Comparison of ENCODE assay signal across 16 cellular contexts in genomic region chr9:134570726-134571325, GRCh38.
DNase-seq lines count a peak whose midpoint lies in the region; ATAC-seq and TF ChIP-seq lines count a peak whose summit lies in the region.
"Had no signal": no experiment of that assay in that cellular context is flagged by ENCODE, and none has a peak within 500 bp of the region (broad histone marks: within the 10 kb centered on the region; RNA-seq: fewer than 3 reads in every experiment).

No MANE protein-coding gene starts in this region.

- CTCF ChIA-PET in HEK293 (lab: Yijun Ruan, JAX): interaction anchor here (0.6 to 1.9 kb wide), 4 partner anchors 12 to 842 kb away, joined by 3 to 9 read pairs (median 3); no protein-coding TSS in a partner anchor
- CTCF ChIA-PET in RWPE1 (lab: Yijun Ruan, JAX): interaction anchor here (0.6 to 1.1 kb wide), 2 partner anchors 15 to 761 kb away, joined by 3 to 4 read pairs; no protein-coding TSS in a partner anchor

- 81% methylated on average over 18 of the region's 18 CpGs for WGBS in hepatocyte (ENCODE audit: low lambda C conversion rate, missing lambda C conversion rate)

- no peak overlapping the region for H3K4me3 ChIP-seq in HEK293 (ENCODE audit: low read depth, low read length)
- no peak overlapping the region for H3K4me3 ChIP-seq in hepatocyte
- no peak overlapping the region for H3K4me3 ChIP-seq in effector memory CD4-positive, alpha-beta T cell (ENCODE audit: insufficient read depth, low read depth, low read length, poor library complexity, severe bottlenecking)
- H3K4me3 ChIP-seq: body of pancreas, prostate gland had no signal

- DNase-seq in RWPE1 (ENCODE audit: low spot score) (no peak), hepatocyte (ENCODE audit: low spot score) (peak; percentile 3), T1000 (lab: John Stamatoyannopoulos, UW) (no peak)
- DNase-seq in stimulated activated CD8-positive, alpha-beta memory T cell treated with anti-CD3 and anti-CD28 coated beads, Interleukin-4, amount 100 ng/mL, for 48 hours: peak; percentile 10
- no peak for DNase-seq in effector memory CD4-positive, alpha-beta T cell
- DNase-seq: activated CD8-positive, alpha-beta T cell treated with anti-CD3 and anti-CD28 coated beads for 36 hours; activated gamma-delta T cell treated with Interleukin-2 at 50 U/mL for 16 hours; hypothalamus; NCI-H187 treated with DMSO at 0.1 percent for 48 hours; NCI-H510A treated with DMSO at 0.1 percent for 48 hours; OCI-M1; substantia nigra had no signal

- TF ChIP-seq CTCF in HEK293 (tag by site-specific recombination; IDR thresholded peaks at IDR 0.05) (no peak), RWPE1 (conservative IDR thresholded peaks at IDR 0.05; ENCODE audit: low read depth) (no peak), hepatocyte (IDR thresholded peaks at IDR 0.05; ENCODE audit: poor library complexity) (no peak)

- H3K4me1 ChIP-seq in HEK293 (ENCODE audit: control insufficient read depth, insufficient read depth, low read length) (no peaks in the 10 kb centered on the region), hepatocyte (ENCODE audit: insufficient read depth) (peaks cover 18% of the 10 kb centered on the region)
- no peaks in the 10 kb centered on the region for H3K4me1 ChIP-seq in effector memory CD4-positive, alpha-beta T cell (ENCODE audit: control insufficient read depth, insufficient read depth, low read length, poor library complexity, severe bottlenecking)
- H3K4me1 ChIP-seq: body of pancreas, prostate gland had no signal

- POLR2A ChIA-PET in HEK293 (lab: Yijun Ruan, JAX) (no interaction called here), RWPE1 (lab: Yijun Ruan, JAX; ENCODE audit: low non-redundant PET) (no interaction called here)

- no peaks in the 10 kb centered on the region for H3K27me3 ChIP-seq in hepatocyte
- no peaks in the 10 kb centered on the region for H3K27me3 ChIP-seq in effector memory CD4-positive, alpha-beta T cell (replicated peaks; ENCODE audit: control insufficient read depth, insufficient read depth, low read length, poor library complexity, severe bottlenecking)
- H3K27me3 ChIP-seq: body of pancreas had no signal

- no peaks in the 10 kb centered on the region for H3K79me2 ChIP-seq in hepatocyte

- no peak overlapping the region for H2AFZ ChIP-seq in hepatocyte

- H3K27ac ChIP-seq in HEK293 (ENCODE audit: extremely low read depth, low read depth, low read length): no peak overlapping the region
- H3K27ac ChIP-seq in RWPE1: peak overlapping the region; percentile 10
- peak overlapping the region; percentile 56 for H3K27ac ChIP-seq in hepatocyte
- no peak overlapping the region for H3K27ac ChIP-seq in effector memory CD4-positive, alpha-beta T cell (ENCODE audit: insufficient read depth, low read length, poor library complexity, severe bottlenecking)
- H3K27ac ChIP-seq: body of pancreas, prostate gland had no signal

- ATAC-seq in HG02885 (IDR thresholded peaks at IDR 0.05; ENCODE audit: poor library complexity, unreplicated experiment): no peak
- ATAC-seq: activated CD8-positive, alpha-beta T cell treated with anti-CD3 and anti-CD28 coated beads for 36 hours; body of pancreas had no signal

- no peaks in the 10 kb centered on the region for H4K20me1 ChIP-seq in hepatocyte (ENCODE audit: insufficient read depth, poor library complexity, severe bottlenecking)

- H3K36me3 ChIP-seq in HEK293 (ENCODE audit: control insufficient read depth in 2 of 2, insufficient read depth in 1 of 2, low read length in 2 of 2) (no peaks in the 10 kb centered on the region), hepatocyte (replicated peaks; ENCODE audit: insufficient read depth, low read depth) (no peaks in the 10 kb centered on the region)
- no peaks in the 10 kb centered on the region for H3K36me3 ChIP-seq in effector memory CD4-positive, alpha-beta T cell (ENCODE audit: control insufficient read depth, insufficient read depth, low read length)
- H3K36me3 ChIP-seq: prostate gland had no signal

- H3K9me3 ChIP-seq in HEK293 (ENCODE audit: control insufficient read depth, insufficient read depth, low read depth, low read length) (no peaks in the 10 kb centered on the region), hepatocyte (ENCODE audit: low read depth) (no peaks in the 10 kb centered on the region)
- H3K9me3 ChIP-seq in effector memory CD4-positive, alpha-beta T cell (ENCODE audit: control insufficient read depth, low read length): no peaks in the 10 kb centered on the region
- H3K9me3 ChIP-seq: body of pancreas, prostate gland had no signal

- H3K9me2 ChIP-seq in hepatocyte (replicated peaks; ENCODE audit: insufficient read depth): no peaks in the 10 kb centered on the region

- H3K4me2 ChIP-seq in hepatocyte: no peak overlapping the region

TF ChIP-seq in HEK293, 187 proteins besides CTCF, POLR2A, EP300 and RAD21:
- TF ChIP-seq ZNF10 (tag by site-specific recombination; IDR thresholded peaks at IDR 0.05) (0 out of 2 replicates have a peak, but pooled peaks have one; percentile 55), OVOL3 (tag by site-specific recombination; IDR thresholded peaks at IDR 0.05) (no peak)
TF ChIP-seq in HEK293: peak in this region for 1.

Comparison
In these comparisons a context has a peak if more than half of its experiments do, and no peak if none do; other contexts are left out.
1. H3K27ac ChIP-seq: peak in RWPE1 (single experiment) and hepatocyte (single experiment); none in HEK293 (single experiment) and effector memory CD4-positive, alpha-beta T cell (single experiment).
2. DNase-seq: peak in hepatocyte (single experiment) and stimulated activated CD8-positive, alpha-beta memory T cell treated with anti-CD3 and anti-CD28 coated beads, Interleukin-4, amount 100 ng/mL, for 48 hours (single experiment); none in RWPE1 (single experiment), effector memory CD4-positive, alpha-beta T cell (0 of 3) and T1000 (single experiment).